In the genomic region with DNA sequence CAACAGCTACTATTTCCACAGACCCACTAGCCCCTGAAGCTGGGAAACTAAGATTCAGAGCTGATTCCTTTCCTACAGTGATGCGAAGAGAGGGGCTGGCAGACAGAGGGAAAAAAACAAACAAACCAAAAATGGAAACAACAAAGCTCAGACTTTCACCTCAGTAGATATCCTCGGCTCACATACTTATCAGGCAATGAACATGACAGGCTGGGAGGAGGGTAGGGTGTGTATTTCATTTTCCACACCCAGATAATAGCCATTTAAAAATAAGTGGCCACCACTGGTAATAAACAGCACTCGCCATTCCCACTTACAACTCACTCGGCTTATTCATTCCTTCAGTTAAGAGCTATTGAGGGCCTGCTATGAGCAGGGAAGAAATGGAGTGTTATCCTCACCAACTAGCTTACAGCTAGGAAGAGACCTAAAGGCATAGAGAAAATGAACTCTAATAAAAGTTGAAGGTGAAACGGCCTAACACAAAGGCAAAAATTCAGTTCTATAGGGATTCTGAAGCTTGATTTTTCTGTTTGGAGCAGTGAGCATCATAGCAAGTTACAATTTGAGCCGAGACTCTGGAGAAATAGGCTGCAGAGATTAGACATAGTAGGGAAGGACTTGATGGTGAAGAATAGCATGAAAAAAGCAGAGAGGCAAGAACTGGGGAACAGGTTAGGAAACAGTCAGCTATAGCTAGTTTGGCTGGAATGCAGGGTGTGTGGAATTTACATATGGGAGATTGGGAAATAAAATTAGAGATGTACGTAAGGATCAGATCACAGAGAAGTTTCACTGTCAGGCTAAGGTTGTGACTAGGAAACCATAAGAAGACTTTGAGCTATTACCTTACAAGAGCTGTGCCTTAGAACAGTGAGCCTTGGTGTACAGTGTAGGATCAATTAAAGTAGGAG, we compare ENCODE assay signal across 16 cellular contexts. TPM values are rescaled to one million over a fixed set of nuclear protein-coding genes. Genes with fewer than 3 reads are reported as not detected.
"Had no signal": no experiment of that assay in that cellular context is flagged by ENCODE, and none has a peak within 500 bp of the region (broad histone marks: within the 10 kb centered on the region; RNA-seq: fewer than 3 reads in every experiment).

No MANE protein-coding gene starts in this region.

- H3K27me3 Mint-ChIP-seq: dendritic cell treated with granulocyte-macrophage colony-stimulating factor and Interleukin-4, amounts not matched to agents 40 ng/mL and 50 ng/mL, for 4 days; memory B cell had no signal

- H3K27ac ChIP-seq: brain microvascular endothelial cell, upper lobe of left lung had no signal

- H3K27me3 ChIP-seq: brain microvascular endothelial cell, upper lobe of left lung had no signal

- H3K9me3 Mint-ChIP-seq: activated T-helper 17 cell treated with anti-CD3 and anti-CD28 coated beads, Interleukin-2, amount 50 U/mL, for 72 hours; dendritic cell treated with granulocyte-macrophage colony-stimulating factor and Interleukin-4, amounts not matched to agents 40 ng/mL and 50 ng/mL, for 4 days; naive thymus-derived CD8-positive, alpha-beta T cell; stimulated activated naive CD8-positive, alpha-beta T cell treated with anti-CD3 and anti-CD28 coated beads, Interleukin-15, Interleukin-2, amounts not matched to agents 100 ng/mL and 50 ng/mL, for 24 hours had no signal

- ATAC-seq: activated T-helper 17 cell treated with anti-CD3 and anti-CD28 coated beads, Interleukin-2, amount 50 U/mL, for 72 hours; naive thymus-derived CD8-positive, alpha-beta T cell had no signal

- H3K36me3 Mint-ChIP-seq: memory B cell; naive thymus-derived CD8-positive, alpha-beta T cell had no signal

- DNase-seq: activated CD4-positive, alpha-beta T cell treated with anti-CD3 and anti-CD28 coated beads, Interleukin-2, amount 50 U/mL, for 48 hours; activated CD4-positive, CD25-positive, alpha-beta regulatory T cell treated with anti-CD3 and anti-CD28 coated beads, Interleukin-2, amount 50 U/mL, for 72 hours; activated naive CD4-positive, alpha-beta T cell treated with Interleukin-2 at 50 U/mL for 16 hours; anterior cingulate cortex; brain microvascular endothelial cell; effector memory CD4-positive, alpha-beta T cell; foreskin melanocyte; naive thymus-derived CD8-positive, alpha-beta T cell; nucleus accumbens; posterior cingulate gyrus; stimulated activated CD4-positive, alpha-beta T cell treated with anti-CD3 and anti-CD28 coated beads, Interleukin-4, amount 100 ng/mL, for 24 hours; upper lobe of left lung had no signal

- H3K4me1 Mint-ChIP-seq: activated T-helper 17 cell treated with anti-CD3 and anti-CD28 coated beads, Interleukin-2, amount 50 U/mL, for 72 hours; memory B cell; naive thymus-derived CD8-positive, alpha-beta T cell had no signal

- H3K36me3 ChIP-seq: brain microvascular endothelial cell, upper lobe of left lung had no signal

- H3K9me3 ChIP-seq: upper lobe of left lung had no signal

- H3K4me3 ChIP-seq: upper lobe of left lung had no signal

- H3K27ac Mint-ChIP-seq: activated T-helper 17 cell treated with anti-CD3 and anti-CD28 coated beads, Interleukin-2, amount 50 U/mL, for 72 hours; dendritic cell treated with granulocyte-macrophage colony-stimulating factor and Interleukin-4, amounts not matched to agents 40 ng/mL and 50 ng/mL, for 4 days; memory B cell; naive thymus-derived CD8-positive, alpha-beta T cell; stimulated activated naive CD8-positive, alpha-beta T cell treated with anti-CD3 and anti-CD28 coated beads, Interleukin-15, Interleukin-2, amounts not matched to agents 100 ng/mL and 50 ng/mL, for 24 hours had no signal

- H3K4me3 Mint-ChIP-seq: activated T-helper 17 cell treated with anti-CD3 and anti-CD28 coated beads, Interleukin-2, amount 50 U/mL, for 72 hours; dendritic cell treated with granulocyte-macrophage colony-stimulating factor and Interleukin-4, amounts not matched to agents 40 ng/mL and 50 ng/mL, for 4 days; memory B cell; naive thymus-derived CD8-positive, alpha-beta T cell; stimulated activated naive CD8-positive, alpha-beta T cell treated with anti-CD3 and anti-CD28 coated beads, Interleukin-15, Interleukin-2, amounts not matched to agents 100 ng/mL and 50 ng/mL, for 24 hours had no signal

RNA-seq across cellular contexts. Expression of a gene that starts 31.8 kb away (rescaled TPM):
- total RNA-seq: activated T-helper 17 cell treated with anti-CD3 and anti-CD28 coated beads, Interleukin-2, amount 50 U/mL, for 72 hours had no signal
